In the genomic region with DNA sequence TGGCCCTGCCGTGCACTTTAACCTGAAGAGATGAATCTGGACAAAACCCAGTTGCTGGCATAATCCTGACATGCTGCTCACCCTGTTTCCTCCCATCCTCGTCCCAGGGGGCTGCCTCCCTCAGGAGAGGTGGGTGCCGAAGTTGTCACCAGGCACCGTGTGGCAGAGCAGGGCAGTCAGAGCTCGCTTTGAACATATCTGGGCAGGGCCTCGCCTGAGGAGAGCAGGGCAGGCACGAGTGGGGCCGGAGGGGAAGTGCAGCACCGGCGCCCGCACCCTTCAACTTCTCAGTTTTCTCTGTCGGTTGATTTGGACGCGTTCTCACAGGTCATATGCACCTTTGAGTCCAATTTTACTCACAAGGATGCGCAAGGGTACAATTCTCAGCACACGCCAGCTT, we compare ENCODE assay signal across 23 cellular contexts.
"Had no signal": no experiment of that assay in that cellular context is flagged by ENCODE, and none has a peak within 500 bp of the region (broad histone marks: within the 10 kb centered on the region; RNA-seq: fewer than 3 reads in every experiment).

No MANE protein-coding gene starts in this region.

- H3K9me3 ChIP-seq: SJCRH30 had no signal

- H3K9ac ChIP-seq: KMS-11 had no signal

- H3K27me3 ChIP-seq: SJCRH30 had no signal

- H3K27ac ChIP-seq: HL-60, KMS-11, SJCRH30 had no signal

- H3K4me3 Mint-ChIP-seq: IgD-negative memory B cell had no signal

- H3K36me3 ChIP-seq: SJCRH30 had no signal

- DNase-seq: Kasumi-1, MM.1S, NCI-H1092 treated with DMSO at 0.1 percent for 48 hours, NCI-H1436, NCI-H1694, NCI-H187 treated with DMSO at 0.1 percent for 48 hours, NCI-H2029 treated with DMSO at 0.1 percent for 48 hours, NCI-H2107, NCI-H2227 treated with DMSO at 0.1 percent for 48 hours, NCI-H510A, NCI-H524 treated with DMSO at 0.1 percent for 48 hours, NCI-H69, NCI-H774, RPMI8226, SHP77 treated with DMSO at 0.1 percent for 48 hours, SJCRH30 had no signal

- H3K27ac Mint-ChIP-seq: IgD-negative memory B cell had no signal

- FAIRE-seq: HTR-8/SVneo, K562, RCC 7860 had no signal

- H3K4me2 ChIP-seq: KMS-11 had no signal

- H3K4me3 ChIP-seq: K562, SJCRH30 had no signal

- ATAC-seq: K562, SK-N-SH treated with all-trans-retinoic acid at 6 μM for 48 hours had no signal

- H3K4me1 ChIP-seq: SJCRH30 had no signal
